Comparison of ENCODE assay signal across 1 cellular context in genomic region chr10:103350522-103351260, GRCh38.
TF ChIP-seq lines count a peak whose summit lies in the region.

A gene with protein sequence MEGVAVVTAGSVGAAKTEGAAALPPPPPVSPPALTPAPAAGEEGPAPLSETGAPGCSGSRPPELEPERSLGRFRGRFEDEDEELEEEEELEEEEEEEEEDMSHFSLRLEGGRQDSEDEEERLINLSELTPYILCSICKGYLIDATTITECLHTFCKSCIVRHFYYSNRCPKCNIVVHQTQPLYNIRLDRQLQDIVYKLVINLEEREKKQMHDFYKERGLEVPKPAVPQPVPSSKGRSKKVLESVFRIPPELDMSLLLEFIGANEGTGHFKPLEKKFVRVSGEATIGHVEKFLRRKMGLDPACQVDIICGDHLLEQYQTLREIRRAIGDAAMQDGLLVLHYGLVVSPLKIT (minus strand): TSS chr10:103351140. CDS start chr10:103351066, 74 bp downstream.

TF ChIP-seq in HEK293, 187 proteins besides CTCF, POLR2A, EP300 and RAD21 (continued from another document and continues in another):
- TF ChIP-seq BCL11A (tag by site-specific recombination; IDR thresholded peaks at IDR 0.05; ENCODE audit: low read depth) (no peak), ZNF610 (tag by site-specific recombination; IDR thresholded peaks at IDR 0.05; ENCODE audit: borderline replicate concordance) (0 out of 2 replicates have a peak, but pooled peaks have one; percentile 24), KLF1 (tag by site-specific recombination; IDR thresholded peaks at IDR 0.05) (no peak), ZNF785 (tag by site-specific recombination; IDR thresholded peaks at IDR 0.05) (no peak), ZNF335 (tag by site-specific recombination; conservative IDR thresholded peaks at IDR 0.05) (peak; percentile 63), ZNF423 (tag by site-specific recombination; IDR thresholded peaks at IDR 0.05) (no peak), ZNF654 (tag by site-specific recombination; IDR thresholded peaks at IDR 0.05; ENCODE audit: low read depth) (no peak), ZNF561 (tag by site-specific recombination; IDR thresholded peaks at IDR 0.05; ENCODE audit: borderline replicate concordance) (peak; percentile 76), ZBTB7A (tag by site-specific recombination; IDR thresholded peaks at IDR 0.05; ENCODE audit: low read depth) (peak; percentile 65; the same call in 1 of the 2 replicates), ZBTB21 (tag by site-specific recombination; IDR thresholded peaks at IDR 0.05) (no peak), ZNF48 (tag by site-specific recombination; IDR thresholded peaks at IDR 0.05) (no peak), ZNF266 (tag by site-specific recombination; IDR thresholded peaks at IDR 0.05; ENCODE audit: low read depth) (no peak), ZNF10 (tag by site-specific recombination; IDR thresholded peaks at IDR 0.05) (no peak), ZNF510 (tag by site-specific recombination; IDR thresholded peaks at IDR 0.05; ENCODE audit: insufficient replicate concordance) (no peak), ZBTB26 (tag by site-specific recombination; optimal IDR thresholded peaks at IDR 0.05) (peak; percentile 86), OSR2 (tag by site-specific recombination; IDR thresholded peaks at IDR 0.05) (no peak), ZEB2 (tag by site-specific recombination; IDR thresholded peaks at IDR 0.05) (peak; percentile 67), ZNF239 (tag by site-specific recombination; IDR thresholded peaks at IDR 0.05) (no peak), ZBTB1 (tag by site-specific recombination; IDR thresholded peaks at IDR 0.05) (no peak), HIC1 (tag by site-specific recombination; IDR thresholded peaks at IDR 0.05) (0 out of 2 replicates have a peak, but pooled peaks have one; percentile 36), YY2 (tag by site-specific recombination; IDR thresholded peaks at IDR 0.05) (no peak), ZNF768 (tag by site-specific recombination; IDR thresholded peaks at IDR 0.05) (no peak), ZNF324 (tag by site-specific recombination; IDR thresholded peaks at IDR 0.05) (no peak; the same call in 1 of the 2 replicates), REPIN1 (tag by site-specific recombination; IDR thresholded peaks at IDR 0.05; ENCODE audit: low read depth) (no peak), SALL2 (tag by site-specific recombination; IDR thresholded peaks at IDR 0.05; ENCODE audit: borderline replicate concordance) (no peak), ZNF660 (tag by site-specific recombination; IDR thresholded peaks at IDR 0.05) (0 out of 2 replicates have a peak, but pooled peaks have one; percentile 18), ZNF140 (tag by site-specific recombination; IDR thresholded peaks at IDR 0.05) (no peak), ZNF585B (tag by site-specific recombination; IDR thresholded peaks at IDR 0.05) (no peak), ZNF184 (tag by site-specific recombination; IDR thresholded peaks at IDR 0.05) (no peak), ZNF664 (tag by site-specific recombination; IDR thresholded peaks at IDR 0.05) (no peak), ZNF133 (tag by site-specific recombination; IDR thresholded peaks at IDR 0.05) (no peak), ZNF138 (tag by site-specific recombination; IDR thresholded peaks at IDR 0.05; ENCODE audit: borderline replicate concordance) (no peak), ZNF24 (tag by site-specific recombination; IDR thresholded peaks at IDR 0.05) (no peak), ZNF37A (tag by site-specific recombination; IDR thresholded peaks at IDR 0.05) (no peak), ZNF544 (tag by site-specific recombination; IDR thresholded peaks at IDR 0.05) (no peak), ZNF175 (tag by site-specific recombination; IDR thresholded peaks at IDR 0.05) (no peak), GFI1B (tag by site-specific recombination; IDR thresholded peaks at IDR 0.05) (no peak), ZNF132 (tag by site-specific recombination; IDR thresholded peaks at IDR 0.05; ENCODE audit: borderline replicate concordance) (no peak), ZNF776 (tag by site-specific recombination; IDR thresholded peaks at IDR 0.05; ENCODE audit: borderline replicate concordance) (no peak), ZNF555 (tag by site-specific recombination; conservative IDR thresholded peaks at IDR 0.05) (no peak), ZNF558 (tag by site-specific recombination; IDR thresholded peaks at IDR 0.05) (no peak), ZNF692 (tag by site-specific recombination; IDR thresholded peaks at IDR 0.05) (peak; percentile 46), ZBTB20 (tag by site-specific recombination; IDR thresholded peaks at IDR 0.05) (peak; percentile 77), ZNF112 (tag by site-specific recombination; IDR thresholded peaks at IDR 0.05) (no peak), GLIS1 (tag by site-specific recombination; IDR thresholded peaks at IDR 0.05) (peak; percentile 83), ZSCAN30 (tag by site-specific recombination; IDR thresholded peaks at IDR 0.05) (no peak; the same call in none of the 2 replicates), KLF8 (tag by site-specific recombination; IDR thresholded peaks at IDR 0.05) (no peak), ZNF514 (tag by site-specific recombination; IDR thresholded peaks at IDR 0.05) (no peak), ZNF211 (tag by site-specific recombination; IDR thresholded peaks at IDR 0.05; ENCODE audit: low read depth) (no peak), SETDB1 (IDR thresholded peaks at IDR 0.05; ENCODE audit: insufficient read length, low read length) (no peak), ZNF626 (tag by site-specific recombination; IDR thresholded peaks at IDR 0.05) (no peak)
- TF ChIP-seq, protein P1, sequence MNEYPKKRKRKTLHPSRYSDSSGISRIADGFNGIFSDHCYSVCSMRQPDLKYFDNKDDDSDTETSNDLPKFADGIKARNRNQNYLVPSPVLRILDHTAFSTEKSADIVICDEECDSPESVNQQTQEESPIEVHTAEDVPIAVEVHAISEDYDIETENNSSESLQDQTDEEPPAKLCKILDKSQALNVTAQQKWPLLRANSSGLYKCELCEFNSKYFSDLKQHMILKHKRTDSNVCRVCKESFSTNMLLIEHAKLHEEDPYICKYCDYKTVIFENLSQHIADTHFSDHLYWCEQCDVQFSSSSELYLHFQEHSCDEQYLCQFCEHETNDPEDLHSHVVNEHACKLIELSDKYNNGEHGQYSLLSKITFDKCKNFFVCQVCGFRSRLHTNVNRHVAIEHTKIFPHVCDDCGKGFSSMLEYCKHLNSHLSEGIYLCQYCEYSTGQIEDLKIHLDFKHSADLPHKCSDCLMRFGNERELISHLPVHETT (tag by site-specific recombination; IDR thresholded peaks at IDR 0.05): no peak
- TF ChIP-seq, protein P2, sequence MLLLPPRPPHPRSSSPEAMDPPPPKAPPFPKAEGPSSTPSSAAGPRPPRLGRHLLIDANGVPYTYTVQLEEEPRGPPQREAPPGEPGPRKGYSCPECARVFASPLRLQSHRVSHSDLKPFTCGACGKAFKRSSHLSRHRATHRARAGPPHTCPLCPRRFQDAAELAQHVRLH (tag by site-specific recombination; IDR thresholded peaks at IDR 0.05): no peak
- TF ChIP-seq, protein P3, sequence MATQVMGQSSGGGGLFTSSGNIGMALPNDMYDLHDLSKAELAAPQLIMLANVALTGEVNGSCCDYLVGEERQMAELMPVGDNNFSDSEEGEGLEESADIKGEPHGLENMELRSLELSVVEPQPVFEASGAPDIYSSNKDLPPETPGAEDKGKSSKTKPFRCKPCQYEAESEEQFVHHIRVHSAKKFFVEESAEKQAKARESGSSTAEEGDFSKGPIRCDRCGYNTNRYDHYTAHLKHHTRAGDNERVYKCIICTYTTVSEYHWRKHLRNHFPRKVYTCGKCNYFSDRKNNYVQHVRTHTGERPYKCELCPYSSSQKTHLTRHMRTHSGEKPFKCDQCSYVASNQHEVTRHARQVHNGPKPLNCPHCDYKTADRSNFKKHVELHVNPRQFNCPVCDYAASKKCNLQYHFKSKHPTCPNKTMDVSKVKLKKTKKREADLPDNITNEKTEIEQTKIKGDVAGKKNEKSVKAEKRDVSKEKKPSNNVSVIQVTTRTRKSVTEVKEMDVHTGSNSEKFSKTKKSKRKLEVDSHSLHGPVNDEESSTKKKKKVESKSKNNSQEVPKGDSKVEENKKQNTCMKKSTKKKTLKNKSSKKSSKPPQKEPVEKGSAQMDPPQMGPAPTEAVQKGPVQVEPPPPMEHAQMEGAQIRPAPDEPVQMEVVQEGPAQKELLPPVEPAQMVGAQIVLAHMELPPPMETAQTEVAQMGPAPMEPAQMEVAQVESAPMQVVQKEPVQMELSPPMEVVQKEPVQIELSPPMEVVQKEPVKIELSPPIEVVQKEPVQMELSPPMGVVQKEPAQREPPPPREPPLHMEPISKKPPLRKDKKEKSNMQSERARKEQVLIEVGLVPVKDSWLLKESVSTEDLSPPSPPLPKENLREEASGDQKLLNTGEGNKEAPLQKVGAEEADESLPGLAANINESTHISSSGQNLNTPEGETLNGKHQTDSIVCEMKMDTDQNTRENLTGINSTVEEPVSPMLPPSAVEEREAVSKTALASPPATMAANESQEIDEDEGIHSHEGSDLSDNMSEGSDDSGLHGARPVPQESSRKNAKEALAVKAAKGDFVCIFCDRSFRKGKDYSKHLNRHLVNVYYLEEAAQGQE (tag by site-specific recombination; IDR thresholded peaks at IDR 0.05): no peak
- TF ChIP-seq, protein P4, sequence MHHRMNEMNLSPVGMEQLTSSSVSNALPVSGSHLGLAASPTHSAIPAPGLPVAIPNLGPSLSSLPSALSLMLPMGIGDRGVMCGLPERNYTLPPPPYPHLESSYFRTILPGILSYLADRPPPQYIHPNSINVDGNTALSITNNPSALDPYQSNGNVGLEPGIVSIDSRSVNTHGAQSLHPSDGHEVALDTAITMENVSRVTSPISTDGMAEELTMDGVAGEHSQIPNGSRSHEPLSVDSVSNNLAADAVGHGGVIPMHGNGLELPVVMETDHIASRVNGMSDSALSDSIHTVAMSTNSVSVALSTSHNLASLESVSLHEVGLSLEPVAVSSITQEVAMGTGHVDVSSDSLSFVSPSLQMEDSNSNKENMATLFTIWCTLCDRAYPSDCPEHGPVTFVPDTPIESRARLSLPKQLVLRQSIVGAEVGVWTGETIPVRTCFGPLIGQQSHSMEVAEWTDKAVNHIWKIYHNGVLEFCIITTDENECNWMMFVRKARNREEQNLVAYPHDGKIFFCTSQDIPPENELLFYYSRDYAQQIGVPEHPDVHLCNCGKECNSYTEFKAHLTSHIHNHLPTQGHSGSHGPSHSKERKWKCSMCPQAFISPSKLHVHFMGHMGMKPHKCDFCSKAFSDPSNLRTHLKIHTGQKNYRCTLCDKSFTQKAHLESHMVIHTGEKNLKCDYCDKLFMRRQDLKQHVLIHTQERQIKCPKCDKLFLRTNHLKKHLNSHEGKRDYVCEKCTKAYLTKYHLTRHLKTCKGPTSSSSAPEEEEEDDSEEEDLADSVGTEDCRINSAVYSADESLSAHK (tag by site-specific recombination; IDR thresholded peaks at IDR 0.05): no peak
- TF ChIP-seq, protein P5, sequence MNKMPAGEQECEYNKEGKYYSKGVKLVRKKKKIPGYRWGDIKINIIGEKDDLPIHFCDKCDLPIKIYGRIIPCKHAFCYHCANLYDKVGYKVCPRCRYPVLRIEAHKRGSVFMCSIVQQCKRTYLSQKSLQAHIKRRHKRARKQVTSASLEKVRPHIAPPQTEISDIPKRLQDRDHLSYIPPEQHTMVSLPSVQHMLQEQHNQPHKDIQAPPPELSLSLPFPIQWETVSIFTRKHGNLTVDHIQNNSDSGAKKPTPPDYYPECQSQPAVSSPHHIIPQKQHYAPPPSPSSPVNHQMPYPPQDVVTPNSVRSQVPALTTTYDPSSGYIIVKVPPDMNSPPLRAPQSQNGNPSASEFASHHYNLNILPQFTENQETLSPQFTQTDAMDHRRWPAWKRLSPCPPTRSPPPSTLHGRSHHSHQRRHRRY (tag by site-specific recombination; IDR thresholded peaks at IDR 0.05): no peak
- TF ChIP-seq, protein P6, sequence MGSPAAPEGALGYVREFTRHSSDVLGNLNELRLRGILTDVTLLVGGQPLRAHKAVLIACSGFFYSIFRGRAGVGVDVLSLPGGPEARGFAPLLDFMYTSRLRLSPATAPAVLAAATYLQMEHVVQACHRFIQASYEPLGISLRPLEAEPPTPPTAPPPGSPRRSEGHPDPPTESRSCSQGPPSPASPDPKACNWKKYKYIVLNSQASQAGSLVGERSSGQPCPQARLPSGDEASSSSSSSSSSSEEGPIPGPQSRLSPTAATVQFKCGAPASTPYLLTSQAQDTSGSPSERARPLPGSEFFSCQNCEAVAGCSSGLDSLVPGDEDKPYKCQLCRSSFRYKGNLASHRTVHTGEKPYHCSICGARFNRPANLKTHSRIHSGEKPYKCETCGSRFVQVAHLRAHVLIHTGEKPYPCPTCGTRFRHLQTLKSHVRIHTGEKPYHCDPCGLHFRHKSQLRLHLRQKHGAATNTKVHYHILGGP (tag by site-specific recombination; IDR thresholded peaks at IDR 0.05): no peak
